1 cellular context compared by ENCODE assay signal in genomic region chrX:12309733-12310054, GRCh38.
TF ChIP-seq lines count a peak whose summit lies in the region.

No MANE protein-coding gene starts in this region.

TF ChIP-seq in H1, 55 proteins besides CTCF, POLR2A, EP300 and RAD21:
- TF ChIP-seq RFX5 (IDR thresholded peaks at IDR 0.05; ENCODE audit: borderline replicate concordance, low read depth, low read length) = no peak
- TF ChIP-seq GTF2F1 (IDR thresholded peaks at IDR 0.05; ENCODE audit: borderline replicate concordance, low read depth, low read length) = no peak
- no peak for TF ChIP-seq SIN3A (conservative IDR thresholded peaks at IDR 0.05 in 1 of 2, IDR thresholded peaks at IDR 0.05 in 1 of 2; ENCODE audit: low read depth in 1 of 2, low read length in 2 of 2)
- TF ChIP-seq CEBPB (IDR thresholded peaks at IDR 0.05; ENCODE audit: low read depth, low read length) = no peak
- no peak for TF ChIP-seq HDAC6 (IDR thresholded peaks at IDR 0.05; ENCODE audit: low read depth, low read length)
- TF ChIP-seq KDM1A (IDR thresholded peaks at IDR 0.05; ENCODE audit: borderline replicate concordance, low read length) = no peak
- no peak for TF ChIP-seq CTBP2 (IDR thresholded peaks at IDR 0.05; ENCODE audit: borderline replicate concordance, insufficient read depth, insufficient read length, low read length)
- no peak for TF ChIP-seq SRF (IDR thresholded peaks at IDR 0.05; ENCODE audit: low read depth, low read length)
- no peak for TF ChIP-seq SAP30 (IDR thresholded peaks at IDR 0.05; ENCODE audit: insufficient read depth, insufficient replicate concordance, low read length)
- TF ChIP-seq MAFK (IDR thresholded peaks at IDR 0.05; ENCODE audit: low read depth, low read length) = no peak
- no peak for TF ChIP-seq ATF3 (IDR thresholded peaks at IDR 0.05; ENCODE audit: insufficient read depth, low read depth, low read length)
- no peak for TF ChIP-seq TBP (IDR thresholded peaks at IDR 0.05; ENCODE audit: low read depth, low read length)
- TF ChIP-seq E2F6 (IDR thresholded peaks at IDR 0.05) = no peak
- no peak for TF ChIP-seq RNF2 (IDR thresholded peaks at IDR 0.05; ENCODE audit: borderline replicate concordance, low read depth, low read length, missing control alignments, poor library complexity, severe bottlenecking)
- no peak for TF ChIP-seq SIRT6 (IDR thresholded peaks at IDR 0.05; ENCODE audit: low read length)
- no peak for TF ChIP-seq EGR1 (IDR thresholded peaks at IDR 0.05; ENCODE audit: borderline replicate concordance, low read depth, low read length)
- no peak for TF ChIP-seq POU5F1 (IDR thresholded peaks at IDR 0.05; ENCODE audit: low read depth, low read length)
- TF ChIP-seq TCF12 (IDR thresholded peaks at IDR 0.05; ENCODE audit: low read depth, low read length) = no peak
